In genomic region chr11:78190871-78191538, GRCh38 we compare ENCODE assay signal across 1 cellular context.
TF ChIP-seq lines count a peak whose summit lies in the region.

No MANE protein-coding gene starts in this region.

TF ChIP-seq in SK-N-SH, 30 proteins besides CTCF, POLR2A, EP300 and RAD21 (continued from another document):
- TF ChIP-seq USF1 (IDR thresholded peaks at IDR 0.05; ENCODE audit: borderline replicate concordance, low read depth) (no peak), POLR2AphosphoS5 (IDR thresholded peaks at IDR 0.05; ENCODE audit: low read depth, low read length) (no peak), FOXJ3 (CRISPR knock-in tag; IDR thresholded peaks at IDR 0.05) (no peak), SMC3 (IDR thresholded peaks at IDR 0.05; ENCODE audit: low read depth, low read length) (no peak), NRF1 (IDR thresholded peaks at IDR 0.05; ENCODE audit: low read depth, low read length) (no peak), TCF12 (IDR thresholded peaks at IDR 0.05) (no peak), FOXM1 (IDR thresholded peaks at IDR 0.05; ENCODE audit: low read depth) (no peak), NFIC (IDR thresholded peaks at IDR 0.05; ENCODE audit: borderline replicate concordance) (no peak), TEAD4 (IDR thresholded peaks at IDR 0.05; ENCODE audit: borderline replicate concordance, insufficient read depth) (no peak), MEF2A (IDR thresholded peaks at IDR 0.05; ENCODE audit: borderline replicate concordance, low read depth) (no peak), TAF1 (IDR thresholded peaks at IDR 0.05; ENCODE audit: borderline replicate concordance, low read depth, low read length) (no peak), MXI1 (IDR thresholded peaks at IDR 0.05; ENCODE audit: low read depth, low read length) (no peak), ELF1 (IDR thresholded peaks at IDR 0.05) (no peak), EZH2phosphoT487 (IDR thresholded peaks at IDR 0.05; ENCODE audit: borderline replicate concordance, low read depth) (no peak), YY1 (IDR thresholded peaks at IDR 0.05; ENCODE audit: low read depth) (no peak), PBX3 (IDR thresholded peaks at IDR 0.05) (no peak)
- TF ChIP-seq, protein P1, sequence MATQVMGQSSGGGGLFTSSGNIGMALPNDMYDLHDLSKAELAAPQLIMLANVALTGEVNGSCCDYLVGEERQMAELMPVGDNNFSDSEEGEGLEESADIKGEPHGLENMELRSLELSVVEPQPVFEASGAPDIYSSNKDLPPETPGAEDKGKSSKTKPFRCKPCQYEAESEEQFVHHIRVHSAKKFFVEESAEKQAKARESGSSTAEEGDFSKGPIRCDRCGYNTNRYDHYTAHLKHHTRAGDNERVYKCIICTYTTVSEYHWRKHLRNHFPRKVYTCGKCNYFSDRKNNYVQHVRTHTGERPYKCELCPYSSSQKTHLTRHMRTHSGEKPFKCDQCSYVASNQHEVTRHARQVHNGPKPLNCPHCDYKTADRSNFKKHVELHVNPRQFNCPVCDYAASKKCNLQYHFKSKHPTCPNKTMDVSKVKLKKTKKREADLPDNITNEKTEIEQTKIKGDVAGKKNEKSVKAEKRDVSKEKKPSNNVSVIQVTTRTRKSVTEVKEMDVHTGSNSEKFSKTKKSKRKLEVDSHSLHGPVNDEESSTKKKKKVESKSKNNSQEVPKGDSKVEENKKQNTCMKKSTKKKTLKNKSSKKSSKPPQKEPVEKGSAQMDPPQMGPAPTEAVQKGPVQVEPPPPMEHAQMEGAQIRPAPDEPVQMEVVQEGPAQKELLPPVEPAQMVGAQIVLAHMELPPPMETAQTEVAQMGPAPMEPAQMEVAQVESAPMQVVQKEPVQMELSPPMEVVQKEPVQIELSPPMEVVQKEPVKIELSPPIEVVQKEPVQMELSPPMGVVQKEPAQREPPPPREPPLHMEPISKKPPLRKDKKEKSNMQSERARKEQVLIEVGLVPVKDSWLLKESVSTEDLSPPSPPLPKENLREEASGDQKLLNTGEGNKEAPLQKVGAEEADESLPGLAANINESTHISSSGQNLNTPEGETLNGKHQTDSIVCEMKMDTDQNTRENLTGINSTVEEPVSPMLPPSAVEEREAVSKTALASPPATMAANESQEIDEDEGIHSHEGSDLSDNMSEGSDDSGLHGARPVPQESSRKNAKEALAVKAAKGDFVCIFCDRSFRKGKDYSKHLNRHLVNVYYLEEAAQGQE (IDR thresholded peaks at IDR 0.05; ENCODE audit: low read depth, low read length): no peak
- TF ChIP-seq, protein P2, sequence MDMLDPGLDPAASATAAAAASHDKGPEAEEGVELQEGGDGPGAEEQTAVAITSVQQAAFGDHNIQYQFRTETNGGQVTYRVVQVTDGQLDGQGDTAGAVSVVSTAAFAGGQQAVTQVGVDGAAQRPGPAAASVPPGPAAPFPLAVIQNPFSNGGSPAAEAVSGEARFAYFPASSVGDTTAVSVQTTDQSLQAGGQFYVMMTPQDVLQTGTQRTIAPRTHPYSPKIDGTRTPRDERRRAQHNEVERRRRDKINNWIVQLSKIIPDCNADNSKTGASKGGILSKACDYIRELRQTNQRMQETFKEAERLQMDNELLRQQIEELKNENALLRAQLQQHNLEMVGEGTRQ (IDR thresholded peaks at IDR 0.05; ENCODE audit: borderline replicate concordance, low read depth, low read length): no peak
